ENCODE assay signal across 10 cellular contexts in the genomic region with DNA sequence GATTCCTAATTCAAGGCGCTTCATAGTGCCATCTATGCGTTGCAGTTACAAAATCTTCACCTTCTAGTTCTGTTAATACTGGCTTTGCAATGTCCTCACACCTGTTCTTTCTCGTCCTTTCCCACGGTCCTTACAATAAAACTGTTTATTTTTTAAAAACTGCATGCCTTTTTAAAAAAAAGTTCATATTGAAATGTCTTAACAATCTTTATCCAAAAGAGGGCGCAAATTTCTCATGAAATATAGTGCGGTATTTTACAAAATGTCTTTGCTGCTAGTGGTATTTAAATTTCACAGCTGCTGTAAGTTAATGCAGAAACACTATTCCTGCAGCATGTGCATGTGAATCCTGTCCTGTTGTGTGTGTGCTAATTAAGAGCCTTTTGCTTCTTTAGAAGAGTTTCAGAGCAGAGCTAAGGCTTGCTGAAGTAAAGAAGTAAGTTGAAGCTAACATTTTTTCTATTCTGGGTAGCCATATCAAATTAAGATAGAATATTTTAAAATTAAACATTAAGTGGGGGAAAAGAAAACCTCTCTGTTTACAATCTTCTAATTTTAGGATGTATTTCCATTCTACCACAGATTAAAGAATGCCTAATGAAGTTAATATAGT. TPM values are rescaled to one million over a fixed set of nuclear protein-coding genes. Genes with fewer than 3 reads are reported as not detected.
DNase-seq lines count a peak whose midpoint lies in the region; ATAC-seq and TF ChIP-seq lines count a peak whose summit lies in the region.
"Had no signal": no experiment of that assay in that cellular context is flagged by ENCODE, and none has a peak within 500 bp of the region (broad histone marks: within the 10 kb centered on the region; RNA-seq: fewer than 3 reads in every experiment).

No MANE protein-coding gene starts in this region.

- H3K4me3 ChIP-seq in SK-N-MC (no peak overlapping the region), right atrium auricular region (no peak overlapping the region)
- H3K4me3 ChIP-seq: HAP-1 had no signal

- no peaks in the 10 kb centered on the region for H3K36me3 Mint-ChIP-seq in glutamatergic neuron (ENCODE audit: unreplicated experiment)

- H3K36me3 ChIP-seq in SK-N-MC (ENCODE audit: insufficient read depth, low read length) (no peaks in the 10 kb centered on the region), right atrium auricular region (no peaks in the 10 kb centered on the region)
- H3K36me3 ChIP-seq: HAP-1 had no signal

- H3K4me1 ChIP-seq in right atrium auricular region = peaks cover 0 to 6% of the 10 kb centered on the region in 2 donors

- H3K9ac ChIP-seq in SK-N-MC (ENCODE audit: insufficient read length) = no peak overlapping the region

- CTCF ChIA-PET in HEK293T (lab: Yijun Ruan, JAX) = interaction anchor here (0.5 to 1.5 kb wide), 10 partner anchors 8 to 847 kb away, joined by 3 read pairs; no protein-coding TSS in a partner anchor

- H3K27ac ChIP-seq in SK-N-MC = no peak overlapping the region
- no peak overlapping the region for H3K27ac ChIP-seq in right atrium auricular region

- no peak overlapping the region for H3K4me3 Mint-ChIP-seq in glutamatergic neuron (ENCODE audit: unreplicated experiment)
- H3K4me3 Mint-ChIP-seq: dendritic cell treated with granulocyte-macrophage colony-stimulating factor and Interleukin-4, amounts not matched to agents 40 ng/mL and 50 ng/mL, for 4 days had no signal

- no peaks in the 10 kb centered on the region for H3K27me3 ChIP-seq in right atrium auricular region

- DNase-seq in AML-193 (lab: John Stamatoyannopoulos, UW) (peak; percentile 53 to 69), HEK293T (ENCODE audit: extremely low spot score) (no peak), SK-N-MC (ENCODE audit: low read depth, low spot score) (peak; percentile 8), glutamatergic neuron (no peak), Ammon's horn (ENCODE audit: low spot score) (no peak), right atrium auricular region (ENCODE audit: low spot score) (no peak)

- POLR2A ChIA-PET in HEK293T (lab: Yijun Ruan, JAX) = no interaction called here

- no peaks in the 10 kb centered on the region for H3K9me3 ChIP-seq in SK-N-MC (ENCODE audit: low read depth, low read length)
- no peaks in the 10 kb centered on the region for H3K9me3 ChIP-seq in right atrium auricular region
- H3K9me3 ChIP-seq: HAP-1 had no signal

- H3K4me1 Mint-ChIP-seq in glutamatergic neuron (ENCODE audit: low read depth, unreplicated experiment) = peaks cover 6% of the 10 kb centered on the region

- ATAC-seq in HG03457 (IDR thresholded peaks at IDR 0.05; ENCODE audit: unreplicated experiment) (no peak), HG03097 (IDR thresholded peaks at IDR 0.05; ENCODE audit: low FRiP score, unreplicated experiment) (no peak)

- no peaks in the 10 kb centered on the region for H3K9me3 Mint-ChIP-seq in glutamatergic neuron (ENCODE audit: unreplicated experiment)
- H3K9me3 Mint-ChIP-seq: dendritic cell treated with granulocyte-macrophage colony-stimulating factor and Interleukin-4, amounts not matched to agents 40 ng/mL and 50 ng/mL, for 4 days had no signal

- peak; percentile 57 for TF ChIP-seq CTCF in glutamatergic neuron (IDR thresholded peaks at IDR 0.05; ENCODE audit: partially characterized antibody, unreplicated experiment)
- TF ChIP-seq CTCF in right atrium auricular region (IDR thresholded peaks at IDR 0.05) = peak in 1 of 2 donors; percentile 58

- H3K27me3 Mint-ChIP-seq in glutamatergic neuron (ENCODE audit: unreplicated experiment) = no peaks in the 10 kb centered on the region
- H3K27me3 Mint-ChIP-seq: dendritic cell treated with granulocyte-macrophage colony-stimulating factor and Interleukin-4, amounts not matched to agents 40 ng/mL and 50 ng/mL, for 4 days had no signal

- H3K27ac Mint-ChIP-seq in glutamatergic neuron (ENCODE audit: unreplicated experiment) = no peak overlapping the region
- H3K27ac Mint-ChIP-seq: dendritic cell treated with granulocyte-macrophage colony-stimulating factor and Interleukin-4, amounts not matched to agents 40 ng/mL and 50 ng/mL, for 4 days had no signal

TF ChIP-seq in HEK293T, 16 proteins besides CTCF, POLR2A, EP300 and RAD21:
- TF ChIP-seq TARDBP (IDR thresholded peaks at IDR 0.05) (no peak), ZNF384 (IDR thresholded peaks at IDR 0.05) (peak; percentile 51; the same call in 1 of the 2 replicates)
TF ChIP-seq in HEK293T: peak in this region for 1.

RNA-seq across cellular contexts. Expression of a gene that starts 15.8 kb away (rescaled TPM):
- 8.3 TPM for total RNA-seq in glutamatergic neuron (ENCODE audit: unreplicated experiment)
- 1 to 10 TPM in 1 of 2 donors, not detected in 1; 1.1 TPM for total RNA-seq in right atrium auricular region

Comparison
In these comparisons a context has a peak if more than half of its experiments do, and no peak if none do; other contexts are left out.
1. DNase-seq: peak in AML-193 (2 of 2) and SK-N-MC (single experiment); none in HEK293T (single experiment), glutamatergic neuron (single experiment), Ammon's horn (single experiment) and right atrium auricular region (single experiment).